18 cellular contexts compared by ENCODE assay signal in the genomic region with DNA sequence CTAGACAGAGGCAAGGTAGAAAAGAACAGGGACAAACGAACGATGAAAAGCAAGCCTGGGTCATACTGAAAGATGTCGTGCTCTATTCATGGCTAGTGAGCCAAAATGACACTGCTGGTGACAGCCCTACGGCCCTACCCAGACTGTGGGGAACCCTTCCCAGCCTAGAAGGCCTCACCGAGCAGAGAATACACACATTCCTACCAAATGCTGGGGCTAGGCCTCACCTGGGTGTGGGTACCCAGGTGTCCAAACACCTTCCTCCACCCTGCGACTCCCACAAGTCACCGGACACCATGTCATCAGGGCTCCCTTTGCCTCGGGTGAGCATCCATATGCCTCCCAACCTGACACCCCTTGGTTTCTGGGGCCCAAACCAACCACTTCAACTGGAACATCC.
DNase-seq lines count a peak whose midpoint lies in the region; ATAC-seq and TF ChIP-seq lines count a peak whose summit lies in the region.
"Had no signal": no experiment of that assay in that cellular context is flagged by ENCODE, and none has a peak within 500 bp of the region (broad histone marks: within the 10 kb centered on the region; RNA-seq: fewer than 3 reads in every experiment).

No MANE protein-coding gene starts in this region.

- intact Hi-C loops in activated CD4-positive, alpha-beta T cell treated with anti-CD3 and anti-CD28 coated beads for 36 hours (cut with DNase I, micrococcal nuclease): no loop called here
- intact Hi-C loops in breast epithelium (cut with DNase I; ENCODE audit: low total_unique reads): no loop called here

- DNase-seq in activated CD4-positive, alpha-beta T cell treated with anti-CD3 and anti-CD28 coated beads for 36 hours: no peak
- no peak for DNase-seq in activated CD4-positive, alpha-beta T cell treated with anti-CD3 and anti-CD28 coated beads, Interleukin-2, amount 50 U/mL, for 1 hour
- no peak for DNase-seq in breast epithelium (ENCODE audit: low spot score in 2 of 2)
- DNase-seq in mesothelial cell of epicardium (ENCODE audit: low spot score in 2 of 2, unreplicated experiment in 2 of 2): no peak
- no peak for DNase-seq in ureter (ENCODE audit: low spot score)
- DNase-seq in KBM-7: no peak
- DNase-seq: activated CD8-positive, alpha-beta memory T cell treated with anti-CD3 and anti-CD28 coated beads, Interleukin-2, amount 50 U/mL, for 48 hours; activated naive CD8-positive, alpha-beta T cell treated with anti-CD3 and anti-CD28 coated beads, Interleukin-2, amount 10 ng/mL, durations not matched to agents 7 days and 5 days; NCI-H2107; NCI-H774; Peyer's patch; stimulated activated CD8-positive, alpha-beta memory T cell treated with anti-CD3 and anti-CD28 coated beads, Interleukin-4, amount 100 ng/mL, for 48 hours; T-cell had no signal

- TF ChIP-seq POLR2A in breast epithelium (IDR thresholded peaks at IDR 0.05): no peak

- peak; percentile 27 for ATAC-seq in activated CD4-positive, alpha-beta T cell treated with anti-CD3 and anti-CD28 coated beads for 36 hours
- ATAC-seq in HG02840 (IDR thresholded peaks at IDR 0.05; ENCODE audit: low FRiP score, unreplicated experiment): no peak
- ATAC-seq: GM23338, T-cell had no signal

- H3K9ac ChIP-seq in subcutaneous abdominal adipose tissue (ENCODE audit: low read length in 5 of 5): no peak overlapping the region
- H3K9ac ChIP-seq: BLaER1 treated with 17β-estradiol and CSF1 and Interleukin-3, amounts not matched to agents 10 nM and 100 nM had no signal

- H3K27ac ChIP-seq in breast epithelium (peak overlapping the region; percentile 76 to 78), subcutaneous abdominal adipose tissue (ENCODE audit: low read depth, low read length) (peak overlapping the region; percentile 51)
- H3K27ac ChIP-seq: 22Rv1; BLaER1 treated with 17β-estradiol and CSF1 and Interleukin-3, amounts not matched to agents 10 nM and 100 nM had no signal

- TF ChIP-seq CTCF in breast epithelium (IDR thresholded peaks at IDR 0.05): no peak
- no peak for TF ChIP-seq CTCF in mesothelial cell of epicardium (IDR thresholded peaks at IDR 0.05; ENCODE audit: unreplicated experiment)

- H3K27me3 ChIP-seq in breast epithelium (no peaks in the 10 kb centered on the region), subcutaneous abdominal adipose tissue (ENCODE audit: control insufficient read depth in 5 of 5, insufficient read depth in 4 of 5, low read length in 5 of 5) (peaks cover 0 to 2% (median 0%) of the 10 kb centered on the region in 5 donors)
- H3K27me3 ChIP-seq: Peyer's patch had no signal

- CTCF ChIA-PET in activated CD4-positive, alpha-beta T cell treated with anti-CD3 and anti-CD28 coated beads for 36 hours (lab: Charles Lee): no interaction called here

- in situ Hi-C loops in KBM-7 (cut with MboI; ENCODE audit: low pct_unique_long_range_greater_than_20kb, low sequenced_read_pairs): no loop called here

- no peaks in the 10 kb centered on the region for H3K9me3 Mint-ChIP-seq in activated CD4-positive, alpha-beta T cell treated with anti-CD3 and anti-CD28 coated beads for 36 hours (ENCODE audit: low read depth)
- peaks cover 3% of the 10 kb centered on the region for H3K9me3 Mint-ChIP-seq in mesothelial cell of epicardium
- H3K9me3 Mint-ChIP-seq: GM23338, T-cell had no signal

- peaks cover 15% of the 10 kb centered on the region for H3K36me3 Mint-ChIP-seq in activated CD4-positive, alpha-beta T cell treated with anti-CD3 and anti-CD28 coated beads for 36 hours (ENCODE audit: low read depth)
- no peaks in the 10 kb centered on the region for H3K36me3 Mint-ChIP-seq in mesothelial cell of epicardium

- POLR2A ChIA-PET in activated CD4-positive, alpha-beta T cell treated with anti-CD3 and anti-CD28 coated beads for 36 hours (lab: Charles Lee): no interaction called here

- no peak overlapping the region for H3K4me3 Mint-ChIP-seq in activated CD4-positive, alpha-beta T cell treated with anti-CD3 and anti-CD28 coated beads for 36 hours
- H3K4me3 Mint-ChIP-seq in mesothelial cell of epicardium: no peak overlapping the region
- H3K4me3 Mint-ChIP-seq: GM23338 had no signal

- H3K4me1 ChIP-seq in breast epithelium: no peaks in the 10 kb centered on the region
- H3K4me1 ChIP-seq in subcutaneous abdominal adipose tissue (ENCODE audit: control insufficient read depth in 5 of 5, insufficient read depth in 5 of 5, low read length in 5 of 5): peaks cover 0 to 28% (median 3%) of the 10 kb centered on the region in 5 donors

- peaks cover 75% of the 10 kb centered on the region for H3K4me1 Mint-ChIP-seq in activated CD4-positive, alpha-beta T cell treated with anti-CD3 and anti-CD28 coated beads for 36 hours
- peaks cover 43% of the 10 kb centered on the region for H3K4me1 Mint-ChIP-seq in mesothelial cell of epicardium

- H3K9me3 ChIP-seq in breast epithelium (no peaks in the 10 kb centered on the region), subcutaneous abdominal adipose tissue (ENCODE audit: control insufficient read depth in 5 of 5, low read length in 5 of 5) (no peaks in the 10 kb centered on the region)
- H3K9me3 ChIP-seq: Peyer's patch had no signal

- no peak overlapping the region for H3K27ac Mint-ChIP-seq in activated CD4-positive, alpha-beta T cell treated with anti-CD3 and anti-CD28 coated beads for 36 hours
- peak overlapping the region; percentile 64 for H3K27ac Mint-ChIP-seq in mesothelial cell of epicardium
- H3K27ac Mint-ChIP-seq: GM23338 had no signal

- H3K4me3 ChIP-seq in breast epithelium (no peak overlapping the region), subcutaneous abdominal adipose tissue (ENCODE audit: low read depth in 1 of 5, low read length in 5 of 5) (no peak overlapping the region)
- H3K4me3 ChIP-seq: BLaER1 treated with 17β-estradiol and CSF1 and Interleukin-3, amounts not matched to agents 10 nM and 100 nM; GM23338; Peyer's patch had no signal

- no peaks in the 10 kb centered on the region for H3K36me3 ChIP-seq in breast epithelium
- no peaks in the 10 kb centered on the region for H3K36me3 ChIP-seq in subcutaneous abdominal adipose tissue (ENCODE audit: control insufficient read depth in 5 of 5, insufficient read depth in 5 of 5, low read length in 5 of 5)
- H3K36me3 ChIP-seq: Peyer's patch had no signal

- no peaks in the 10 kb centered on the region for H3K27me3 Mint-ChIP-seq in activated CD4-positive, alpha-beta T cell treated with anti-CD3 and anti-CD28 coated beads for 36 hours
- no peaks in the 10 kb centered on the region for H3K27me3 Mint-ChIP-seq in mesothelial cell of epicardium (ENCODE audit: low read depth)
- H3K27me3 Mint-ChIP-seq: activated naive CD8-positive, alpha-beta T cell treated with anti-CD3 and anti-CD28 coated beads, Interleukin-2, amount 10 ng/mL, durations not matched to agents 7 days and 5 days; T-cell had no signal
